ENCODE assay signal across 1 cellular context in the genomic region with DNA sequence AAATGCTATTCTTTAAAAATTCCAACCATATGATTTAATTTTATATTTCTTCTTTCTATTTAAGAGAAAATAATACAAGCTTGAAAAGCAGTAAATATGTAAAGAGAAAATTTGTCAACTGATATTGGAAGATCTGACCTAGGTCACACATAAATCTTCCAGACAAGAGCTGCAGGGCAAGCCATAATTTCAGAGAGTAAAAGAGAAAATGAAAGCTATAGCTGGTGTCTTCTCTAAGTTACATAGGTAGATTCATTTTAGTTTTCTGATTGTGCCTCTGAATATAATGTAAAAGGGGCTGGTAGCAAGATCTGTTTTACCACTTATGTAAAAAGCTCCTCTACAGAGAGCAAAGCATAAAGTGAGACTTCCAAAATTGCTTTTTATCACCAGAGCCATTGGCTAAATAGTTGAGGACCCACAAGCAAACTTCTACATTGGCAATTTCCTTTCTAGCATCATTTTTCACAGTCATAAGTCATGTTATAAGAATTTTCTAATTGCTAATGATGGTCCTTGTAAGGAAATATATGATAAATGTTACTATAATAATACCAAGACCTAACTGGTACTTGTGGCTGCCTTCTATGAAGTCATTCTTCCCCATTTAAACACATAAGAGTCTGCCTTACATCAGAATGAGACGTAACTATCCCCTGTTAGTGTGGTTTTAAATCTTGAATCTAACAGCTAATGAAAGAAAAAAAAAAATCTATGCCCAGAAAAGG.
A peak's percentile ranks its signal among the peaks of the same experiment; 100 is the strongest.
TF ChIP-seq lines count a peak whose summit lies in the region.

No MANE protein-coding gene starts in this region.

TF ChIP-seq in K562, 482 proteins besides CTCF, POLR2A, EP300 and RAD21 (continued from another document):
- TF ChIP-seq, protein P1, sequence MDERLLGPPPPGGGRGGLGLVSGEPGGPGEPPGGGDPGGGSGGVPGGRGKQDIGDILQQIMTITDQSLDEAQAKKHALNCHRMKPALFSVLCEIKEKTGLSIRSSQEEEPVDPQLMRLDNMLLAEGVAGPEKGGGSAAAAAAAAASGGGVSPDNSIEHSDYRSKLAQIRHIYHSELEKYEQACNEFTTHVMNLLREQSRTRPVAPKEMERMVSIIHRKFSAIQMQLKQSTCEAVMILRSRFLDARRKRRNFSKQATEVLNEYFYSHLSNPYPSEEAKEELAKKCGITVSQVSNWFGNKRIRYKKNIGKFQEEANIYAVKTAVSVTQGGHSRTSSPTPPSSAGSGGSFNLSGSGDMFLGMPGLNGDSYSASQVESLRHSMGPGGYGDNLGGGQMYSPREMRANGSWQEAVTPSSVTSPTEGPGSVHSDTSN (CRISPR knock-in tag; IDR thresholded peaks at IDR 0.05; ENCODE audit: low read depth), result no peak
- TF ChIP-seq, protein P1 (tag; conservative IDR thresholded peaks at IDR 0.05; ENCODE audit: low read depth), result peak; percentile 90
- TF ChIP-seq MTA1 (IDR thresholded peaks at IDR 0.05; ENCODE audit: borderline replicate concordance) (no peak), MEIS2 (IDR thresholded peaks at IDR 0.05; ENCODE audit: partially characterized antibody) (peak; percentile 84), POLR2H (tag; IDR thresholded peaks at IDR 0.05; ENCODE audit: low read depth) (peak; percentile 29; the same call in 1 of the 2 replicates)
